8 cellular contexts compared by ENCODE assay signal in the genomic region with DNA sequence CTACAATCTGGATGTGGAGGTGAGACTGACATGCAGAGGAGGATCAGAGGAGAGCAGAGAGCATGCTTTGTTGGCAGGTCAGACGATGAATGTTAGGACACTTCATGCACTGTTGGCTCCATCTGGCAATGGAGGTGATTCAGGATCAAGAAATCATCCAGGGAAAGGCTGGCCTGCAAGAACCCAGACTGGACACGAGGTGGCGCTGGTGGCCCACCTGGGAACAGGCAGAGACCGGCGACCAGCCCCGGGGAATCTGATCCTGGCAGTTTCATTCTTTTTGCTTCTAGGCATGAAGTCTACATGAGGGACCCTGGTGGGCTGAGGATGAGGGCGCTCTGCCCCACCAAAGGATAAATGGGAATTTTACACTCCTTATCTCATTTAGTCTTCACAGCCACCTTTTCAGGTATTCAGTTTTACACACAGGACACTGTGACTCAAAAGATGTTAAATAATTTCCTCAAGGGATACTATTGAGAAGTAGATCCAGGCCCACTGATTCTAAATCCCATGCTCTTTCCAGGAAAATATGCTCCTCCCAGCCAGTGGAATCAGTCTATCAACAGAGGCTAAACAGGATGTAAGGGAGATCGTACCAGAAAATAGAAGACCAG. TPM values are rescaled to one million over a fixed set of nuclear protein-coding genes. Genes with fewer than 3 reads are reported as not detected.
A peak's percentile ranks its signal among the peaks of the same experiment; 100 is the strongest.
DNase-seq lines count a peak whose midpoint lies in the region; ATAC-seq and TF ChIP-seq lines count a peak whose summit lies in the region.

No MANE protein-coding gene starts in this region.

- CTCF ChIA-PET in MCF 10A (lab: Yijun Ruan, JAX), result interaction anchor here (0.6 to 4.5 kb wide), 9 partner anchors 10 to 311 kb away, joined by 3 to 29 read pairs (median 5); no protein-coding TSS in a partner anchor

- no peak overlapping the region for H3K27ac Mint-ChIP-seq in MCF 10A (ENCODE audit: low read depth, unreplicated experiment)

- TF ChIP-seq CTCF in WI38 (IDR thresholded peaks at IDR 0.05; ENCODE audit: low read depth, low read length), result peak; percentile 92
- TF ChIP-seq CTCF in MCF 10A (IDR thresholded peaks at IDR 0.05; ENCODE audit: unreplicated experiment), result peak; percentile 93

- BruUV-seq in MCF 10A (replicated peaks; lab: Mats Ljungman, UMichigan), result no TSS peak

- no peak overlapping the region for H3K4me3 ChIP-seq in WI38 (ENCODE audit: low read depth, low read length)

- peaks cover 6% of the 10 kb centered on the region for H3K4me1 Mint-ChIP-seq in MCF 10A (ENCODE audit: insufficient read depth, unreplicated experiment)

- no peaks in the 10 kb centered on the region for H3K27me3 Mint-ChIP-seq in MCF 10A (ENCODE audit: insufficient read depth, unreplicated experiment)

- no peak for ATAC-seq in HG02938 (IDR thresholded peaks at IDR 0.05; ENCODE audit: unreplicated experiment)

- DNase-seq in NK-92 treated with Interleukin-12 subunit alpha and Interleukin-12 subunit beta, amount 100 ng/mL, for 24 hours (lab: John Stamatoyannopoulos, UW), result peak; percentile 31
- no peak for DNase-seq in NK-92 (lab: John Stamatoyannopoulos, UW; ENCODE audit: unreplicated experiment)
- peak; percentile 86 for DNase-seq in NCI-H2196 (lab: John Stamatoyannopoulos, UW; ENCODE audit: unreplicated experiment)
- DNase-seq in MCF 10A (ENCODE audit: unreplicated experiment), result peak; percentile 72
- peak; percentile 82 for DNase-seq in inferior parietal cortex (ENCODE audit: extremely low spot score)
- peak; percentile 27 to 70 (median 44) for DNase-seq in stimulated activated CD4-positive, alpha-beta T cell treated with anti-CD3 and anti-CD28 coated beads, Interleukin-12 subunit alpha, Interleukin-12 subunit beta, amount 100 ng/mL, for 48 hours (ENCODE audit: low read depth in 2 of 3, low spot score in 1 of 3)

- POLR2A ChIA-PET in MCF 10A (lab: Yijun Ruan, JAX), result no interaction called here

- no peak overlapping the region for H3K4me3 Mint-ChIP-seq in MCF 10A (ENCODE audit: unreplicated experiment)

- H3K9me3 Mint-ChIP-seq in MCF 10A (ENCODE audit: unreplicated experiment), result no peaks in the 10 kb centered on the region

- intact Hi-C loops in MCF 10A (cut with micrococcal nuclease), result loop anchor here (1.0 kb wide), 3 partner anchors 149 to 248 kb away; no protein-coding TSS in a partner anchor

- H3K36me3 Mint-ChIP-seq in MCF 10A (ENCODE audit: insufficient read depth, unreplicated experiment), result no peaks in the 10 kb centered on the region

RNA-seq across cellular contexts. Expression of a gene that starts 26.2 kb away (rescaled TPM):
- 51.4 and 55.9 TPM in 2 replicates for total RNA-seq in MCF 10A (2022)
